In the genomic region with DNA sequence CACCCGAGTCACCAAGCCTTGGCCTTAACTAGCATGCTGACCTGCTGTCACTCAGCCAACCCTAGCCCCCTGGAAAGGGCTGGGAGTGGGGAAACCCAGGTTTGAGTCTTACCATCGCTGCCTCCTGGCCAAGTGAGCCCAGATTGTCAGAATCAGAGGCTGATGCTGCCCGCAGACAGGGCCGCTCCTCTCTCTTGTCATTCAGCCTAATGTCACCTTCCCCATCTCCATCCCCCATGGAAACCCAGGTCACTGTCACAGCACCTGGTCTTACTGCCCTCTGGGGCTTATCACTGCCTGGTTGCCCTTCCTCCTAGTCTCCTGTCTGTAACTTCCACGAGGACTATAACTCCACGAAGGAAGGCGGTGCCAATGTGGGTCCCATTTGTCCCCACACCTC, we compare ENCODE assay signal across 27 cellular contexts.
"Had no signal": no experiment of that assay in that cellular context is flagged by ENCODE, and none has a peak within 500 bp of the region (broad histone marks: within the 10 kb centered on the region; RNA-seq: fewer than 3 reads in every experiment).

No MANE protein-coding gene starts in this region.

- ATAC-seq: activated CD8-positive, alpha-beta T cell treated with anti-CD3 and anti-CD28 coated beads for 36 hours; activated T-cell treated with anti-CD3 and anti-CD28 coated beads, Interleukin-2, amount 50 U/mL, for 4 hours; activated T-helper 17 cell treated with anti-CD3 and anti-CD28 coated beads, Interleukin-2, amount 50 U/mL, for 72 hours; esophagus mucosa; WTC11 had no signal

- H3K36me3 ChIP-seq: brain microvascular endothelial cell had no signal

- H3K4me3 ChIP-seq: coronary artery, dorsolateral prefrontal cortex had no signal

- H3K27ac ChIP-seq: brain microvascular endothelial cell, coronary artery, dorsolateral prefrontal cortex had no signal

- FAIRE-seq: astrocyte, bronchial epithelial cell, frontal cortex had no signal

- DNase-seq: activated CD4-positive, alpha-beta T cell treated with anti-CD3 and anti-CD28 coated beads for 1 hour; activated CD4-positive, alpha-beta T cell treated with anti-CD3 and anti-CD28 coated beads for 48 hours; activated CD4-positive, alpha-beta T cell treated with anti-CD3 and anti-CD28 coated beads, Interleukin-2, amount 50 U/mL, for 1 hour; activated CD4-positive, alpha-beta T cell treated with anti-CD3 and anti-CD28 coated beads, Interleukin-2, amount 50 U/mL, for 48 hours; activated CD8-positive, alpha-beta memory T cell treated with anti-CD3 and anti-CD28 coated beads for 24 hours; activated CD8-positive, alpha-beta T cell treated with anti-CD3 and anti-CD28 coated beads for 36 hours; activated effector memory CD4-positive, alpha-beta T cell treated with Interleukin-2 at 50 U/mL for 16 hours; activated gamma-delta T cell treated with Interleukin-2 at 50 U/mL for 16 hours; activated naive CD4-positive, alpha-beta T cell treated with anti-CD3 and anti-CD28 coated beads, Interleukin-2, amount 50 U/mL, for 16 hours; activated naive CD4-positive, alpha-beta T cell treated with Interleukin-2 at 50 U/mL for 16 hours; activated T-cell treated with anti-CD3 and anti-CD28 coated beads, Interleukin-2, amount 50 U/mL, for 4 hours; amniotic stem cell; anterior cingulate cortex; brain microvascular endothelial cell; dorsolateral prefrontal cortex; effector memory CD4-positive, alpha-beta T cell; endodermal cell; foreskin fibroblast; head of caudate nucleus; T-helper 2 cell had no signal
